In the genomic region with DNA sequence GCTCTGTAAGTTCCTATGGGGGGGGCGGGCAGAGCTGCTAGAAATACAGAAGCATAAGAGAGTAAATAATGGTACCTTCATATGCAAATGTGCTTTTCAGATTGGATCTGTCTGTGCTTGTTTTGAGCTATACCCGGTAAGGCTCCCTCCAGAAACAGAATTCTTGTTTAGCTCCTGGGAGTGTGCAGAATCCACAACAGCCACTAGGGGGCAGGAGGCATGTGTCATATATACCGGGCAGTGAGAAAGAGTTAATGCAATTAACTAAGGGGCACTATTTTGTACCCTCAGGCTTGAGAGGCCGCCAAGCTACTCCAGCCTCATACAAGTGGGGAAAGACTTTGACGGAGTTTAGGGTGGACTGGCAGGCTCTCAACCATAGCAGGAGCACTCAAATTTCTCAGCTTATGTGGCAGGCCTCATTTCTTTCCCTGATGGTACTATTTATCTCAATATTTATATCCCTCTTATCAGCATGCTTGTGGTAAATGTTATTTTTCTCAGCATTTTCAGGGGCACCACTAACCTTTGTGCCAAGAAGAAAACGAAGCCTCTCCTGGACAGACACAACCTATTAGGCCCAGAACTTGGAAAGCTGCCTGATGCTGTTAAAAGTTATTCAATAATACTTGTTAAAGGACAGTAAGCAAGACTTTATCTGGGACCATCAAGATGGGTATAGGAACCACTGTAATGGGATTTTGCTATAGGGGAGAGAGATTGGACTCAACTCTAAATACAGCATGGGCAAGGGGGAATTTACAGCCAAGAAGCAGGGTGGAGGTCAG, we compare ENCODE assay signal across 8 cellular contexts. TPM values are rescaled to one million over a fixed set of nuclear protein-coding genes. Genes with fewer than 3 reads are reported as not detected.
DNase-seq lines count a peak whose midpoint lies in the region; ATAC-seq lines count a peak whose summit lies in the region.

No MANE protein-coding gene starts in this region.

- no peak overlapping the region for H3K27ac ChIP-seq in right cardiac atrium (ENCODE audit: low read length)

- ATAC-seq in T-helper 17 cell (peak; percentile 96), right cardiac atrium (peak; percentile 76 to 89), GM19397 (IDR thresholded peaks at IDR 0.05; ENCODE audit: unreplicated experiment) (no peak)

- H3K36me3 ChIP-seq in skeletal muscle satellite cell (ENCODE audit: insufficient read depth, low read length), result no peaks in the 10 kb centered on the region

- peak; percentile 59 for DNase-seq in D341Med (ENCODE audit: low spot score)
- DNase-seq in GOT3 (lab: John Stamatoyannopoulos, UW), result peak; percentile 27
- peak; percentile 65 for DNase-seq in NCI-H1092 treated with DMSO at 0.1 percent for 48 hours (lab: John Stamatoyannopoulos, UW)
- peak; percentile 41 to 57 (median 49) for DNase-seq in T-helper 17 cell
- peak; percentile 59 for DNase-seq in amniotic stem cell (lab: John Stamatoyannopoulos, UW)
- peak; percentile 75 to 91 (median 82) for DNase-seq in right cardiac atrium

- no peak overlapping the region for H3K4me2 ChIP-seq in skeletal muscle satellite cell (ENCODE audit: low read length)

- H3K9me3 ChIP-seq in T-helper 17 cell (ENCODE audit: control insufficient read depth, low read length, poor library complexity, severe bottlenecking) (no peaks in the 10 kb centered on the region), right cardiac atrium (ENCODE audit: control insufficient read depth, low read length) (no peaks in the 10 kb centered on the region), skeletal muscle satellite cell (replicated peaks; ENCODE audit: low read length) (no peaks in the 10 kb centered on the region)

- no peaks in the 10 kb centered on the region for H3K36me3 Mint-ChIP-seq in T-helper 17 cell (ENCODE audit: low read depth)

- H3K4me3 Mint-ChIP-seq in T-helper 17 cell, result no peak overlapping the region

- H3K4me3 ChIP-seq in right cardiac atrium (ENCODE audit: low read length) (no peak overlapping the region), skeletal muscle satellite cell (ENCODE audit: low read length) (no peak overlapping the region)

- H3K4me1 Mint-ChIP-seq in T-helper 17 cell, result no peaks in the 10 kb centered on the region

- H3K27me3 ChIP-seq in right cardiac atrium (ENCODE audit: control insufficient read depth, insufficient read depth) (no peaks in the 10 kb centered on the region), skeletal muscle satellite cell (ENCODE audit: control insufficient read depth, insufficient read depth, low read length) (no peaks in the 10 kb centered on the region)

- 9% methylated on average over 6 of the region's 6 CpGs for WGBS in right cardiac atrium

- H3K9ac ChIP-seq in skeletal muscle satellite cell (ENCODE audit: low read depth, low read length), result peak overlapping the region; percentile 45

- intact Hi-C loops in right cardiac atrium (cut with DNase I), result loop anchor here in 3 of 4 donors (5.0 to 10.0 kb wide), 2 partner anchors 158 to 161 kb away; no protein-coding TSS in a partner anchor

- H3K4me1 ChIP-seq in right cardiac atrium (ENCODE audit: control insufficient read depth, insufficient read depth, low read length) (no peaks in the 10 kb centered on the region), skeletal muscle satellite cell (ENCODE audit: control insufficient read depth, insufficient read depth, low read length) (no peaks in the 10 kb centered on the region)

- H3K27ac Mint-ChIP-seq in T-helper 17 cell, result no peak overlapping the region

- H3K27me3 Mint-ChIP-seq in T-helper 17 cell, result no peaks in the 10 kb centered on the region

RNA-seq across cellular contexts. Expression of a gene that starts 10.7 kb away (rescaled TPM):
- total RNA-seq in T-helper 17 cell (1 to 10 TPM; 6.9 to 9.2 TPM), right cardiac atrium (10 to 100 TPM; 16.4 to 19.2 (median 18.8) TPM)
- 14.5 TPM for polyA plus RNA-seq in right cardiac atrium
- total RNA-seq in skeletal muscle satellite cell (2012; rRNA removed), result 11.4 and 17.5 TPM in 2 replicates

RNA-seq across cellular contexts. Expression of a gene that starts 16.9 kb away (rescaled TPM):
- total RNA-seq in T-helper 17 cell (100 to 1,000 TPM; 819 to 876 TPM), right cardiac atrium (1,000 to 10,000 TPM; 1,353 to 1,780 (median 1,568) TPM)
- 1,446 TPM for polyA plus RNA-seq in right cardiac atrium
- 1,088 and 1,189 TPM in 2 replicates for total RNA-seq in skeletal muscle satellite cell (2012; rRNA removed)

RNA-seq across cellular contexts. Expression of a gene that starts 51.4 kb away (rescaled TPM):
- 10 to 100 TPM; 87.1 to 91.1 TPM for total RNA-seq in T-helper 17 cell
- 10 to 100 TPM in 3 of 4 donors, 1 to 10 TPM in 1; 7.1 to 19.6 (median 10.7) TPM for total RNA-seq in right cardiac atrium
- polyA plus RNA-seq in right cardiac atrium, result 5.2 TPM
- total RNA-seq in skeletal muscle satellite cell (2012; rRNA removed), result 59.8 and 117 TPM in 2 replicates

Comparison
In these comparisons a context has a peak if more than half of its experiments do, and no peak if none do; other contexts are left out.
1. DNase-seq: peak in every context shown above with its lines; median percentile 82 in right cardiac atrium; 65 in NCI-H1092 treated with DMSO at 0.1 percent for 48 hours; 59 in D341Med; 59 in amniotic stem cell; 49 in T-helper 17 cell; 27 in GOT3.
2. RNA of a gene that starts 51.4 kb away (total RNA-seq): 87.1 to 91.1 TPM in T-helper 17 cell; 7.1 to 19.6 TPM in right cardiac atrium; every median in the first group is over 4 times any median in the second.